In genomic region chr10:79284158-79284871, GRCh38 we compare ENCODE assay signal across 17 cellular contexts.
DNase-seq lines count a peak whose midpoint lies in the region; ATAC-seq and TF ChIP-seq lines count a peak whose summit lies in the region.
"Had no signal": no experiment of that assay in that cellular context is flagged by ENCODE, and none has a peak within 500 bp of the region (broad histone marks: within the 10 kb centered on the region; RNA-seq: fewer than 3 reads in every experiment).

No MANE protein-coding gene starts in this region.

- peak overlapping the region; percentile 66 for H3K9ac ChIP-seq in Karpas-422 (ENCODE audit: low read length)
- H3K9ac ChIP-seq: neural progenitor cell had no signal

- H3K36me3 ChIP-seq in Karpas-422 (ENCODE audit: insufficient read depth, low read length), result peaks cover 12% of the 10 kb centered on the region
- H3K36me3 ChIP-seq: neural progenitor cell had no signal

- peaks cover 81% of the 10 kb centered on the region for H3K4me1 ChIP-seq in Karpas-422 (ENCODE audit: low read length)
- H3K4me1 ChIP-seq: neural progenitor cell had no signal

- H3K9me3 ChIP-seq in Karpas-422 (ENCODE audit: low read length), result no peaks in the 10 kb centered on the region
- H3K9me3 ChIP-seq: esophagus muscularis mucosa, heart right ventricle had no signal

- no peaks in the 10 kb centered on the region for H4K20me1 ChIP-seq in Karpas-422 (ENCODE audit: insufficient read depth, low read depth, low read length)

- no peaks in the 10 kb centered on the region for H3K9me3 Mint-ChIP-seq in activated CD4-positive, alpha-beta T cell treated with anti-CD3 and anti-CD28 coated beads, Interleukin-2, amount 10 ng/mL, durations not matched to agents 24 days and 14 days
- H3K9me3 Mint-ChIP-seq in stimulated activated effector memory CD8-positive, alpha-beta T cell treated with anti-CD3 and anti-CD28 coated beads, Interleukin-12 subunit alpha, Interleukin-12 subunit beta, amount 100 ng/mL, for 72 hours, result no peaks in the 10 kb centered on the region
- H3K9me3 Mint-ChIP-seq: neural progenitor cell had no signal

- H3K36me3 Mint-ChIP-seq in activated CD4-positive, alpha-beta T cell treated with anti-CD3 and anti-CD28 coated beads, Interleukin-2, amount 10 ng/mL, durations not matched to agents 24 days and 14 days (ENCODE audit: low read depth), result peaks cover 49% of the 10 kb centered on the region
- peaks cover 84% of the 10 kb centered on the region for H3K36me3 Mint-ChIP-seq in stimulated activated effector memory CD8-positive, alpha-beta T cell treated with anti-CD3 and anti-CD28 coated beads, Interleukin-12 subunit alpha, Interleukin-12 subunit beta, amount 100 ng/mL, for 72 hours

- no peaks in the 10 kb centered on the region for H3K9me2 ChIP-seq in Karpas-422 (replicated peaks; ENCODE audit: insufficient read depth, low read length)

- peak overlapping the region; percentile 74 for H3K4me2 ChIP-seq in Karpas-422 (ENCODE audit: low read depth, low read length, poor library complexity, severe bottlenecking)
- H3K4me2 ChIP-seq: neural progenitor cell had no signal

- intact Hi-C loops in activated CD4-positive, alpha-beta T cell treated with anti-CD3 and anti-CD28 coated beads, Interleukin-2, amount 10 ng/mL, durations not matched to agents 24 days and 14 days (cut with micrococcal nuclease), result no loop called here
- intact Hi-C loops in dorsolateral prefrontal cortex (cut with DNase I), result no loop called here

- H3K27me3 Mint-ChIP-seq in activated CD4-positive, alpha-beta T cell treated with anti-CD3 and anti-CD28 coated beads, Interleukin-2, amount 10 ng/mL, durations not matched to agents 24 days and 14 days, result no peaks in the 10 kb centered on the region

- H3K4me3 ChIP-seq in Karpas-422 (ENCODE audit: low read length) (peak overlapping the region; percentile 49; the same call in 1 of the 2 replicates), dorsolateral prefrontal cortex (no peak overlapping the region)
- H3K4me3 ChIP-seq: esophagus muscularis mucosa, heart right ventricle, neural progenitor cell had no signal

- H2AFZ ChIP-seq in Karpas-422 (ENCODE audit: low read length), result no peak overlapping the region
- H2AFZ ChIP-seq: neural progenitor cell had no signal

- H3K4me3 Mint-ChIP-seq in activated CD4-positive, alpha-beta T cell treated with anti-CD3 and anti-CD28 coated beads, Interleukin-2, amount 10 ng/mL, durations not matched to agents 24 days and 14 days, result no peak overlapping the region
- peak overlapping the region; percentile 77 for H3K4me3 Mint-ChIP-seq in stimulated activated effector memory CD8-positive, alpha-beta T cell treated with anti-CD3 and anti-CD28 coated beads, Interleukin-12 subunit alpha, Interleukin-12 subunit beta, amount 100 ng/mL, for 72 hours
- H3K4me3 Mint-ChIP-seq: neural progenitor cell had no signal

- peaks cover 54% of the 10 kb centered on the region for H3K4me1 Mint-ChIP-seq in activated CD4-positive, alpha-beta T cell treated with anti-CD3 and anti-CD28 coated beads, Interleukin-2, amount 10 ng/mL, durations not matched to agents 24 days and 14 days
- peaks cover 77% of the 10 kb centered on the region for H3K4me1 Mint-ChIP-seq in stimulated activated effector memory CD8-positive, alpha-beta T cell treated with anti-CD3 and anti-CD28 coated beads, Interleukin-12 subunit alpha, Interleukin-12 subunit beta, amount 100 ng/mL, for 72 hours

- H3K27ac Mint-ChIP-seq in activated CD4-positive, alpha-beta T cell treated with anti-CD3 and anti-CD28 coated beads, Interleukin-2, amount 10 ng/mL, durations not matched to agents 24 days and 14 days, result peak overlapping the region; percentile 97
- H3K27ac Mint-ChIP-seq in stimulated activated effector memory CD8-positive, alpha-beta T cell treated with anti-CD3 and anti-CD28 coated beads, Interleukin-12 subunit alpha, Interleukin-12 subunit beta, amount 100 ng/mL, for 72 hours, result peak overlapping the region; percentile 94
- H3K27ac Mint-ChIP-seq: neural progenitor cell had no signal

- no peak for DNase-seq in activated CD4-positive, alpha-beta T cell treated with anti-CD3 and anti-CD28 coated beads, Interleukin-2, amount 10 ng/mL, durations not matched to agents 24 days and 14 days
- DNase-seq in activated CD4-positive, alpha-beta T cell treated with anti-CD3 and anti-CD28 coated beads for 48 hours, result no peak
- no peak for DNase-seq in Karpas-422
- no peak for DNase-seq in dorsolateral prefrontal cortex
- no peak for DNase-seq in stimulated activated effector memory CD8-positive, alpha-beta T cell treated with anti-CD3 and anti-CD28 coated beads, Interleukin-12 subunit alpha, Interleukin-12 subunit beta, amount 100 ng/mL, for 72 hours (ENCODE audit: low spot score in 2 of 2)
- no peak for DNase-seq in NCI-H345 (lab: John Stamatoyannopoulos, UW)
- no peak for DNase-seq in H4 (ENCODE audit: low spot score)
- DNase-seq: activated CD8-positive, alpha-beta memory T cell treated with anti-CD3 and anti-CD28 coated beads, Interleukin-2, amount 50 U/mL, for 4 hours; heart right ventricle; NCI-H2081 treated with DMSO at 0.1 percent for 48 hours; NCI-H82; SHP77 had no signal

- ATAC-seq in stimulated activated effector memory CD8-positive, alpha-beta T cell treated with anti-CD3 and anti-CD28 coated beads, Interleukin-12 subunit alpha, Interleukin-12 subunit beta, amount 100 ng/mL, for 72 hours, result no peak
- no peak for ATAC-seq in GM18868 (IDR thresholded peaks at IDR 0.05; ENCODE audit: unreplicated experiment)
- ATAC-seq: HCT116, heart right ventricle, sciatic nerve had no signal

- H3K27me3 ChIP-seq in Karpas-422 (ENCODE audit: low read length) (no peaks in the 10 kb centered on the region), dorsolateral prefrontal cortex (no peaks in the 10 kb centered on the region)
- H3K27me3 ChIP-seq: esophagus muscularis mucosa, heart right ventricle, neural progenitor cell had no signal

- H3K79me2 ChIP-seq in Karpas-422 (ENCODE audit: low read length), result peaks cover 57% of the 10 kb centered on the region

- no peak for TF ChIP-seq CTCF in dorsolateral prefrontal cortex (IDR thresholded peaks at IDR 0.05 in 54 of 56, conservative IDR thresholded peaks at IDR 0.05 in 2 of 56; ENCODE audit: low read depth in 1 of 56, partially characterized antibody in 56 of 56)

- H3K27ac ChIP-seq in Karpas-422 (ENCODE audit: low read length) (peak overlapping the region; percentile 93), dorsolateral prefrontal cortex (peak overlapping the region in 39 of 59 donors; percentile 3 to 90 (median 77))
- H3K27ac ChIP-seq: neural progenitor cell had no signal
